ENCODE assay signal across 22 cellular contexts in the genomic region with DNA sequence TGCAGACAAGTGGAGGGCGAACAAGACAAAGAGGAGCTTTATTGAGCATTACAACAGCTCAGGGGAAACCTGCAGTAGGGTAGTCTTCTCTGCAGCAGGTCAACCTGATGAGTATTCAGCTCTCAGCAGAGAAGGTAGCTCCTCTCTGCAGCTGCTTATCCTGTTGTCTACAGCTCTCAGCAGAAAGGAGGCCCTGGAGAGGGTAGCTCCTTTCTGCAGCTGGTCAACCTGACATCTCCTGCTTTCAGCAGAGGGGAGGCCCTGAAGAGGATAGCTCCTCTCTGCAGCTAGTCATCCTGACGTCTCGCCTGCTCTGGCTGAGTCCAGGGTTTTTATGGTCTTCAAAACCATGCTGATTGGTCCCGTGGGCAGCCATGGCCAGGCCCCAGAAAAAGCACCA.
"Had no signal": no experiment of that assay in that cellular context is flagged by ENCODE, and none has a peak within 500 bp of the region (broad histone marks: within the 10 kb centered on the region; RNA-seq: fewer than 3 reads in every experiment).

No MANE protein-coding gene starts in this region.

- H3K4me3 Mint-ChIP-seq: dendritic cell treated with granulocyte-macrophage colony-stimulating factor and Interleukin-4, amounts not matched to agents 40 ng/mL and 50 ng/mL, for 4 days; effector memory CD8-positive, alpha-beta T cell; nephron had no signal

- H3K27me3 Mint-ChIP-seq: dendritic cell treated with granulocyte-macrophage colony-stimulating factor and Interleukin-4, amounts not matched to agents 40 ng/mL and 50 ng/mL, for 4 days; naive B cell; progenitor cell of endocrine pancreas had no signal

- H3K9me3 ChIP-seq: pancreas, suprapubic skin, tibial artery, upper lobe of right lung, vagina had no signal

- H3K36me3 ChIP-seq: pancreas, suprapubic skin, tibial artery, upper lobe of right lung, vagina had no signal

- H3K4me1 ChIP-seq: pancreas, tibial artery, upper lobe of right lung had no signal

- H3K27me3 ChIP-seq: hepatocyte, pancreas, suprapubic skin, tibial artery, upper lobe of right lung, vagina had no signal

- H3K4me3 ChIP-seq: hepatocyte, lung, pancreas, suprapubic skin, tibial artery, upper lobe of right lung, vagina had no signal

- H3K4me1 Mint-ChIP-seq: nephron had no signal

- DNase-seq: effector memory CD8-positive, alpha-beta T cell; foreskin melanocyte; head of caudate nucleus; left colon; left ventricle myocardium superior; mesenchymal stem cell; naive B cell; occipital lobe; pancreas; right cardiac atrium; small intestine; stimulated activated CD4-positive, alpha-beta T cell treated with anti-CD3 and anti-CD28 coated beads, Interleukin-12 subunit alpha, Interleukin-12 subunit beta, amount 100 ng/mL, for 4 hours; stimulated activated naive CD8-positive, alpha-beta T cell treated with anti-CD3 and anti-CD28 coated beads, Interleukin-15, Interleukin-2, amounts not matched to agents 100 U/mL and 50 U/mL, for 24 hours; tibial artery; upper lobe of right lung had no signal

- H3K27ac ChIP-seq: hepatocyte, pancreas, suprapubic skin, tibial artery, upper lobe of right lung, vagina had no signal

- H3K27ac Mint-ChIP-seq: dendritic cell treated with granulocyte-macrophage colony-stimulating factor and Interleukin-4, amounts not matched to agents 40 ng/mL and 50 ng/mL, for 4 days; effector memory CD8-positive, alpha-beta T cell; nephron; progenitor cell of endocrine pancreas had no signal

- ATAC-seq: effector memory CD8-positive, alpha-beta T cell; left ventricle myocardium superior; pancreas; right cardiac atrium; stimulated activated naive CD8-positive, alpha-beta T cell treated with anti-CD3 and anti-CD28 coated beads, Interleukin-15, Interleukin-2, amounts not matched to agents 100 U/mL and 50 U/mL, for 24 hours; upper lobe of right lung had no signal
